ENCODE assay signal across 8 cellular contexts in the genomic region with DNA sequence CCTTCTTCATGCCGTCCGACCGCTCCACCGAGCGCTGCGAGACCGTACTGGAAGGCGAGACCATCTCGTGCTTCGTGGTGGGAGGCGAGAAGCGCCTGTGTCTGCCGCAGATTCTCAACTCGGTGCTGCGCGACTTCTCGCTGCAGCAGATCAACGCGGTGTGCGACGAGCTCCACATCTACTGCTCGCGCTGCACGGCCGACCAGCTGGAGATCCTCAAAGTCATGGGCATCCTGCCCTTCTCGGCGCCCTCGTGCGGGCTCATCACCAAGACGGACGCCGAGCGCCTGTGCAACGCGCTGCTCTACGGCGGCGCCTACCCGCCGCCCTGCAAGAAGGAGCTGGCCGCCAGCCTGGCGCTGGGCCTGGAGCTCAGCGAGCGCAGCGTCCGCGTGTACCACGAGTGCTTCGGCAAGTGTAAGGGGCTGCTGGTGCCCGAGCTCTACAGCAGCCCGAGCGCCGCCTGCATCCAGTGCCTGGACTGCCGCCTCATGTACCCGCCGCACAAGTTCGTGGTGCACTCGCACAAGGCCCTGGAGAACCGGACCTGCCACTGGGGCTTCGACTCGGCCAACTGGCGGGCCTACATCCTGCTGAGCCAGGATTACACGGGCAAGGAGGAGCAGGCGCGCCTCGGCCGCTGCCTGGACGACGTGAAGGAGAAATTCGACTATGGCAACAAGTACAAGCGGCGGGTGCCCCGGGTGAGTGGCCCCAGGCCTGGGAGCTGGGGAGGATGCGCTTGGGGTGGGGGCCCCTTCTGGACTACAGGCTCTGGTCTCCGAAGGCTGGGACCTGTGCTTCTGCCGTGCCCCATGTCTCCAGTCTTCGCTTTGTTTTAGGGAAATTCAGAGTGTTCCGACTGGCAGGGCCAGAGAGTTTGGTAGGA. TPM values are rescaled to one million over a fixed set of nuclear protein-coding genes. Genes with fewer than 3 reads are reported as not detected.
DNase-seq lines count a peak whose midpoint lies in the region; ATAC-seq, FAIRE-seq and TF ChIP-seq lines count a peak whose summit lies in the region.

No MANE protein-coding gene starts in this region.

- in situ Hi-C loops in Caki2 (cut with HindIII; ENCODE audit: low pct_unique_long_range_greater_than_20kb, low sequenced_read_pairs), result no loop called here
- in situ Hi-C loops in K562 (cut with MboI), result no loop called here

- FAIRE-seq in K562 (lab: Jason Lieb, UNC), result peak; percentile 26

- H3K4me2 ChIP-seq in SU-DHL-6 (ENCODE audit: low read depth, low read length, poor library complexity, severe bottlenecking) (peak overlapping the region; percentile 37), K562 (ENCODE audit: insufficient read depth, low read length) (peak overlapping the region; percentile 96)

- H3K4me1 ChIP-seq in K562 (replicated peaks in 1 of 2; ENCODE audit: control insufficient read depth in 2 of 2, insufficient read depth in 2 of 2, low read length in 2 of 2) (peaks cover 36 to 76% of the 10 kb centered on the region in 2 experiments), iPS DF 6.9 (ENCODE audit: control insufficient read depth, insufficient read depth, low read length) (peaks cover 18% of the 10 kb centered on the region), sigmoid colon (peaks cover 0 to 60% (median 55%) of the 10 kb centered on the region in 4 donors)

- H3K9me1 ChIP-seq in K562 (ENCODE audit: control insufficient read depth, insufficient read depth, low read length), result peaks cover 32% of the 10 kb centered on the region

- H3K9me2 ChIP-seq in SU-DHL-6 (replicated peaks; ENCODE audit: insufficient read depth, low read length), result no peaks in the 10 kb centered on the region

- TF ChIP-seq EP300 in K562 (IDR thresholded peaks at IDR 0.05; ENCODE audit: low read length) (no peak), sigmoid colon (IDR thresholded peaks at IDR 0.05) (peak in 1 of 4 donors; percentile 50)

- WGBS in K562 (ENCODE audit: insufficient coverage, low coverage, missing lambda C conversion rate), result under 1% methylated on average over 75 of the region's 78 CpGs
- no CpG with 5 or more reads among the region's 78 CpGs for WGBS in iPS DF 6.9 (ENCODE audit: insufficient coverage, insufficient read length)
- WGBS in sigmoid colon, 2 donors, result 4 to 6% methylated on average over 78 of the region's 78 CpGs

- POLR2A ChIA-PET in K562 (lab: Yijun Ruan, JAX), result interaction anchor here (0.6 to 4.0 kb wide), 17 partner anchors 8 to 1319 kb away, joined by 3 to 33 read pairs (median 4); no protein-coding TSS in a partner anchor

- TF ChIP-seq CTCF in SU-DHL-6 (IDR thresholded peaks at IDR 0.05; ENCODE audit: insufficient read depth, low read length, poor library complexity, severe bottlenecking) (no peak), K562 (IDR thresholded peaks at IDR 0.05 in 2 of 3, conservative IDR thresholded peaks at IDR 0.05 in 1 of 3; ENCODE audit: insufficient read depth in 2 of 3, low read depth in 1 of 3, low read length in 3 of 3) (peak in 2 of 3 experiments; percentile 11 to 24; a peak in 1 of 6 replicates), sigmoid colon (IDR thresholded peaks at IDR 0.05) (no peak)

- H3K27ac ChIP-seq in SU-DHL-6 (ENCODE audit: low read depth, low read length), result no peak overlapping the region
- peak overlapping the region; percentile 58 for H3K27ac ChIP-seq in K562 (ENCODE audit: extremely low read depth, low read depth, low read length)
- H3K27ac ChIP-seq in iPS DF 6.9 (ENCODE audit: low read length), result no peak overlapping the region
- H3K27ac ChIP-seq in sigmoid colon, result peak overlapping the region; percentile 87 to 92 (median 90)

- TF ChIP-seq POLR2A in K562 (conservative IDR thresholded peaks at IDR 0.05) (no peak), sigmoid colon (IDR thresholded peaks at IDR 0.05) (no peak)

- H3K36me3 ChIP-seq in SU-DHL-6 (ENCODE audit: low read length) (no peaks in the 10 kb centered on the region), K562 (ENCODE audit: control insufficient read depth, insufficient read depth, low read length) (peaks cover 12% of the 10 kb centered on the region; the same call in 2 of the 3 replicates), iPS DF 6.9 (ENCODE audit: control insufficient read depth, insufficient read depth, low read length) (no peaks in the 10 kb centered on the region; the same call in 1 of the 2 replicates), sigmoid colon (no peaks in the 10 kb centered on the region)

- H4K20me1 ChIP-seq in SU-DHL-6 (ENCODE audit: low read depth, low read length) (no peaks in the 10 kb centered on the region; the same call in 1 of the 2 replicates), K562 (replicated peaks; ENCODE audit: control insufficient read depth, insufficient read depth, low read length) (peaks cover 56% of the 10 kb centered on the region)

- H3K4me3 ChIP-seq in SU-DHL-6 (ENCODE audit: insufficient read depth, low read length, poor library complexity, severe bottlenecking) (peak overlapping the region; percentile 32), K562 (peak overlapping the region; percentile 53), iPS DF 6.9 (ENCODE audit: low read length) (peak overlapping the region; percentile 50), sigmoid colon (peak overlapping the region; percentile 58 to 78 (median 62))

- DNase-seq in Caki2 (ENCODE audit: low read depth) (peak; percentile 63), KG1 (lab: John Stamatoyannopoulos, UW) (peak; percentile 50), K562 (ENCODE audit: extremely low read depth in 1 of 4, low spot score in 3 of 4) (peak in 2 of 4 experiments; percentile 51 to 74), iPS DF 6.9 (ENCODE audit: low read depth, low spot score) (no peak), sigmoid colon (peak; percentile 94), GF-D8 (lab: John Stamatoyannopoulos, UW) (no peak), iPS-NIHi11 (ENCODE audit: low spot score) (no peak)

- no peaks in the 10 kb centered on the region for H3F3A ChIP-seq in SU-DHL-6 (ENCODE audit: insufficient read depth)

- CTCF ChIA-PET in K562 (lab: Yijun Ruan, JAX; ENCODE audit: low intra/inter-chr PET ratio), result no interaction called here

- no peak overlapping the region; the same call in 1 of the 2 replicates for H3K9ac ChIP-seq in SU-DHL-6 (ENCODE audit: low read length)
- peak overlapping the region; percentile 65 to 96; a peak in 3 of 4 replicates for H3K9ac ChIP-seq in K562 (ENCODE audit: insufficient read depth in 1 of 2, low read depth in 2 of 2, low read length in 2 of 2)

- ATAC-seq in K562, result peak; percentile 7

- intact Hi-C loops in K562 (cut with micrococcal nuclease) (loop anchor here (10.0 kb wide), 1 partner anchor 924 kb away; a partner anchor contains a TSS), sigmoid colon (cut with DNase I) (no loop called here)

- no peak overlapping the region for H2AFZ ChIP-seq in SU-DHL-6 (ENCODE audit: low read depth, low read length, severe bottlenecking)
- H2AFZ ChIP-seq in K562 (ENCODE audit: low read depth, low read length), result no peak overlapping the region

- no peak for TF ChIP-seq RAD21 in K562 (CRISPR knock-in tag; conservative IDR thresholded peaks at IDR 0.05 in 1 of 2, IDR thresholded peaks at IDR 0.05 in 1 of 2)

- H3K9me3 ChIP-seq in SU-DHL-6 (ENCODE audit: insufficient read depth, low read length) (no peaks in the 10 kb centered on the region), K562 (replicated peaks; ENCODE audit: control insufficient read depth, insufficient read depth, low read depth, low read length) (no peaks in the 10 kb centered on the region), iPS DF 6.9 (ENCODE audit: control insufficient read depth, insufficient read depth, low read length) (no peaks in the 10 kb centered on the region), sigmoid colon (no peaks in the 10 kb centered on the region)

- H3K79me2 ChIP-seq in SU-DHL-6 (ENCODE audit: insufficient read depth, low read length) (no peaks in the 10 kb centered on the region), K562 (ENCODE audit: control insufficient read depth, insufficient read depth, low read length) (peaks cover 61% of the 10 kb centered on the region)

- BruUV-seq in K562 (replicated peaks; lab: Mats Ljungman, UMichigan), result no TSS peak

- H3K27me3 ChIP-seq in SU-DHL-6 (ENCODE audit: low read length) (no peaks in the 10 kb centered on the region), K562 (ENCODE audit: control insufficient read depth in 2 of 2, insufficient read depth in 2 of 2, low read length in 2 of 2) (no peaks in the 10 kb centered on the region), iPS DF 6.9 (ENCODE audit: control insufficient read depth, insufficient read depth, low read length) (no peaks in the 10 kb centered on the region), sigmoid colon (no peaks in the 10 kb centered on the region)

RNA-seq across cellular contexts. Expression of a gene that starts 1.2 kb away (rescaled TPM):
- 4.8 and 5.6 TPM in 2 replicates for total RNA-seq in Caki2 (2014; rRNA removed; shearing (Covaris generic); ENCODE audit: low replicate concordance)
- 25.0 and 40.0 TPM in 2 replicates for total RNA-seq in K562 (2011; cell fraction: chromatin; rRNA removed; ENCODE audit: low replicate concordance)
- 28.2 and 34.2 TPM in 2 replicates for total RNA-seq in K562 (2011; cell fraction: nucleolus; rRNA removed)
- 21.0 and 24.4 TPM in 2 replicates for total RNA-seq in K562 (2011; cell fraction: nucleoplasm; rRNA removed)
- total RNA-seq in K562 (2014; rRNA removed) (10.8 and 16.6 TPM in 2 replicates), K562 (2014; rRNA removed; fragmentation: Illumina TruSeq; extraction: Trizol) (2.8 and 3.2 TPM in 2 replicates), K562 (2015; rRNA removed; fragmentation: Illumina TruSeq; extraction: Trizol) (4.6 and 5.6 TPM in 2 replicates), K562 (2021) (55.4 and 60.5 TPM in 2 replicates), sigmoid colon (10 to 100 TPM; 18.9 to 50.4 (median 26.9) TPM)
- polyA plus RNA-seq in K562 (2011; rRNA removed) (3.1 and 4.6 TPM in 2 replicates), K562 (2014; fragmentation: Illumina TruSeq; extraction: Trizol) (15.8 and 21.4 TPM in 2 replicates), K562 (2014; fragmentation: Nextera tagmentation; extraction: Ambion mirVana) (under 1 TPM; 0.10 to 0.39 TPM), K562 (2014; rRNA removed) (16.4 and 17.0 TPM in 2 replicates), sigmoid colon (10 to 100 TPM in 1 of 3 donors, 1 to 10 TPM in 2; 5.8 to 20.0 (median 6.6) TPM)
- 3.6 and 6.1 TPM in 2 replicates for polyA plus RNA-seq in K562 (2011; cell fraction: cytosol; rRNA removed)
- polyA plus RNA-seq in K562 (2011; cell fraction: nucleus; rRNA removed), result 8.6 and 16.4 TPM in 2 replicates
- 13.2 and 13.6 TPM in 2 replicates for polyA plus RNA-seq in K562 (2012)
- polyA minus RNA-seq in K562 (2011; rRNA and poly(A)+ RNA removed), result 2.7 and 4.6 TPM in 2 replicates
- polyA minus RNA-seq in K562 (2011; cell fraction: cytosol; rRNA and poly(A)+ RNA removed), result 20.6 and 21.9 TPM in 2 replicates
- 8.6 and 10.9 TPM in 2 replicates for polyA minus RNA-seq in K562 (2011; cell fraction: nucleus; rRNA and poly(A)+ RNA removed)

RNA-seq across cellular contexts. Expression of a gene that starts 34.7 kb away (rescaled TPM):
- total RNA-seq in Caki2 (2014; rRNA removed; shearing (Covaris generic); ENCODE audit: low replicate concordance), result 130 and 184 TPM in 2 replicates
- 32.5 and 87.9 TPM in 2 replicates for total RNA-seq in K562 (2011; cell fraction: chromatin; rRNA removed; ENCODE audit: low replicate concordance)
- 57.6 and 57.7 TPM in 2 replicates for total RNA-seq in K562 (2011; cell fraction: nucleolus; rRNA removed)
- 37.4 and 38.2 TPM in 2 replicates for total RNA-seq in K562 (2011; cell fraction: nucleoplasm; rRNA removed)
- total RNA-seq in K562 (2014; rRNA removed) (74.4 and 79.5 TPM in 2 replicates), K562 (2014; rRNA removed; fragmentation: Illumina TruSeq; extraction: Trizol) (4.5 and 5.2 TPM in 2 replicates), K562 (2015; rRNA removed; fragmentation: Illumina TruSeq; extraction: Trizol) (13.7 and 15.9 TPM in 2 replicates), K562 (2021) (142 TPM in 2 replicates), sigmoid colon (10 to 100 TPM; 33.8 to 49.5 (median 39.6) TPM)
- polyA plus RNA-seq in K562 (2011; rRNA removed) (9.9 and 13.5 TPM in 2 replicates), K562 (2014; fragmentation: Illumina TruSeq; extraction: Trizol) (8.4 and 22.6 TPM in 2 replicates), K562 (2014; fragmentation: Nextera tagmentation; extraction: Ambion mirVana) (1 to 10 TPM in 1 of 2 experiments, under 1 TPM in 1; 0.58 to 1.0 TPM), K562 (2014; rRNA removed) (143 and 153 TPM in 2 replicates), sigmoid colon (10 to 100 TPM; 28.4 to 58.0 (median 56.5) TPM)
- 19.5 and 92.5 TPM in 2 replicates for polyA plus RNA-seq in K562 (2011; cell fraction: cytosol; rRNA removed)
- 23.2 and 44.5 TPM in 2 replicates for polyA plus RNA-seq in K562 (2011; cell fraction: nucleus; rRNA removed)
- polyA plus RNA-seq in K562 (2012), result 74.5 and 114 TPM in 2 replicates
- 3.3 and 3.9 TPM in 2 replicates for polyA minus RNA-seq in K562 (2011; rRNA and poly(A)+ RNA removed)
- 16.1 and 25.8 TPM in 2 replicates for polyA minus RNA-seq in K562 (2011; cell fraction: cytosol; rRNA and poly(A)+ RNA removed)
- polyA minus RNA-seq in K562 (2011; cell fraction: nucleus; rRNA and poly(A)+ RNA removed), result 10.0 and 14.0 TPM in 2 replicates

Comparison
In these comparisons a context has a peak if more than half of its experiments do, and no peak if none do; other contexts are left out.
1. DNase-seq: peak in Caki2 (single experiment), KG1 (single experiment) and sigmoid colon (single experiment); none in iPS DF 6.9 (single experiment), GF-D8 (single experiment) and iPS-NIHi11 (single experiment).
2. H3K27ac ChIP-seq: peak in K562 (single experiment) and sigmoid colon (4 of 4); none in SU-DHL-6 (single experiment) and iPS DF 6.9 (single experiment).
3. CTCF ChIP-seq: peak in K562 (2 of 3); none in SU-DHL-6 (single experiment) and sigmoid colon (0 of 4).
4. Peak in every context shown above with its lines, with median percentiles within 50 percentile points of each other: H3K4me3 ChIP-seq.